ENCODE assay signal across 15 cellular contexts in genomic region chr5:96652769-96653455, GRCh38. TPM values are rescaled to one million over a fixed set of nuclear protein-coding genes. Genes with fewer than 3 reads are reported as not detected.
DNase-seq lines count a peak whose midpoint lies in the region; ATAC-seq, FAIRE-seq and TF ChIP-seq lines count a peak whose summit lies in the region.
"Had no signal": no experiment of that assay in that cellular context is flagged by ENCODE, and none has a peak within 500 bp of the region (broad histone marks: within the 10 kb centered on the region; RNA-seq: fewer than 3 reads in every experiment).

No MANE protein-coding gene starts in this region.

- no peak overlapping the region for H3K4me3 Mint-ChIP-seq in activated T-helper 17 cell treated with anti-CD3 and anti-CD28 coated beads, Interleukin-2, amount 50 U/mL, for 72 hours

- no peaks in the 10 kb centered on the region for H3K36me3 Mint-ChIP-seq in activated T-helper 17 cell treated with anti-CD3 and anti-CD28 coated beads, Interleukin-2, amount 50 U/mL, for 72 hours (ENCODE audit: low read depth)

- H3K4me1 Mint-ChIP-seq in activated T-helper 17 cell treated with anti-CD3 and anti-CD28 coated beads, Interleukin-2, amount 50 U/mL, for 72 hours, result peaks cover 22% of the 10 kb centered on the region

- no peak overlapping the region for H3K27ac Mint-ChIP-seq in activated T-helper 17 cell treated with anti-CD3 and anti-CD28 coated beads, Interleukin-2, amount 50 U/mL, for 72 hours

- no peak for TF ChIP-seq EP300 in A549 (IDR thresholded peaks at IDR 0.05)

- peaks cover 14% of the 10 kb centered on the region for H3K27me3 Mint-ChIP-seq in activated T-helper 17 cell treated with anti-CD3 and anti-CD28 coated beads, Interleukin-2, amount 50 U/mL, for 72 hours

- peak; percentile 7 for FAIRE-seq in A549 (lab: Jason Lieb, UNC)

- H3K27me3 ChIP-seq in RWPE2 (ENCODE audit: insufficient read depth, poor library complexity, severe bottlenecking), result no peaks in the 10 kb centered on the region
- H3K27me3 ChIP-seq: ascending aorta, testis had no signal

- no peaks in the 10 kb centered on the region for H3K9me3 ChIP-seq in A549
- no peaks in the 10 kb centered on the region for H3K9me3 ChIP-seq in RWPE2 (ENCODE audit: severe bottlenecking)
- H3K9me3 ChIP-seq: ascending aorta, Caco-2, testis had no signal

- POLR2A ChIA-PET in A549 (lab: Yijun Ruan, JAX), result interaction anchor here (1.2 kb wide), 1 partner anchor 10 kb away, joined by 3 read pairs; the partner anchor contains the start of gene CAST

- no peaks in the 10 kb centered on the region for H3K36me3 ChIP-seq in RWPE2 (ENCODE audit: low read depth)
- H3K36me3 ChIP-seq: ascending aorta, WERI-Rb-1 had no signal

- no peak for TF ChIP-seq RAD21 in A549 (conservative IDR thresholded peaks at IDR 0.05 in 1 of 2, IDR thresholded peaks at IDR 0.05 in 1 of 2)

- ATAC-seq in A549 (no peak), RWPE2 (ENCODE audit: low read depth) (peak; percentile 53)
- no peak for ATAC-seq in activated T-helper 17 cell treated with anti-CD3 and anti-CD28 coated beads, Interleukin-2, amount 50 U/mL, for 72 hours (replicated peaks)

- TF ChIP-seq POLR2A in A549 (IDR thresholded peaks at IDR 0.05; ENCODE audit: low read length), result no peak

- TF ChIP-seq CTCF in A549 (IDR thresholded peaks at IDR 0.05) (no peak), RWPE2 (IDR thresholded peaks at IDR 0.05; ENCODE audit: poor library complexity, severe bottlenecking) (no peak)

- H3K27ac ChIP-seq in A549 (peak overlapping the region in 1 of 2 experiments; percentile 61; a peak in 3 of 6 replicates), RWPE2 (ENCODE audit: poor library complexity, severe bottlenecking) (peak overlapping the region; percentile 82)
- H3K27ac ChIP-seq: ascending aorta, coronary artery, testis, WERI-Rb-1 had no signal

- no peaks in the 10 kb centered on the region for H3K9me3 Mint-ChIP-seq in activated T-helper 17 cell treated with anti-CD3 and anti-CD28 coated beads, Interleukin-2, amount 50 U/mL, for 72 hours

- CTCF ChIA-PET in A549 (lab: Yijun Ruan, JAX), result interaction anchor here (0.7 to 5.3 kb wide), 8 partner anchors 12 to 308 kb away, joined by 3 to 17 read pairs (median 4); no protein-coding TSS in a partner anchor

- intact Hi-C loops in posterior vena cava (cut with DNase I), result no loop called here

- DNase-seq in A549 (ENCODE audit: low read depth in 1 of 2, low spot score in 1 of 2), result no peak
- DNase-seq in HCEC 1CT, result peak; percentile 42
- DNase-seq in RWPE2 (ENCODE audit: low spot score), result no peak
- DNase-seq in fibroblast of gingiva (ENCODE audit: low read depth), result peak; percentile 21
- DNase-seq in NCI-H1436 (lab: John Stamatoyannopoulos, UW), result no peak
- no peak for DNase-seq in stimulated activated CD4-positive, alpha-beta T cell treated with anti-CD3 and anti-CD28 coated beads, Interleukin-4, amount 100 ng/mL, for 4 hours
- no peak for DNase-seq in posterior vena cava (ENCODE audit: low spot score)
- DNase-seq: NCI-H2227 treated with DMSO at 0.1 percent for 48 hours; stimulated activated CD4-positive, alpha-beta T cell treated with anti-CD3 and anti-CD28 coated beads, Interleukin-2, amount 100 ng/mL, for 24 hours; testis; WERI-Rb-1 had no signal

- H3K4me1 ChIP-seq in A549, result peaks cover 67% of the 10 kb centered on the region
- peaks cover 75% of the 10 kb centered on the region for H3K4me1 ChIP-seq in RWPE2 (ENCODE audit: insufficient read depth, poor library complexity, severe bottlenecking)
- H3K4me1 ChIP-seq: ascending aorta, testis had no signal

- peak overlapping the region; percentile 26; the same call in 2 of the 3 replicates for H3K4me2 ChIP-seq in A549

- H3K4me3 ChIP-seq in A549 (no peak overlapping the region), RWPE2 (ENCODE audit: severe bottlenecking) (no peak overlapping the region)
- H3K4me3 ChIP-seq: ascending aorta, coronary artery, testis had no signal

- 58% methylated on average over 1 of the region's 1 CpG for WGBS in A549 (ENCODE audit: missing lambda C conversion rate)

TF ChIP-seq in A549, 52 proteins besides CTCF, POLR2A, EP300 and RAD21:
- TF ChIP-seq HEYL (CRISPR knock-in tag; IDR thresholded peaks at IDR 0.05) (no peak), USF2 (IDR thresholded peaks at IDR 0.05) (no peak), BCL3 (IDR thresholded peaks at IDR 0.05) (no peak), SMC3 (IDR thresholded peaks at IDR 0.05) (no peak), JUN (IDR thresholded peaks at IDR 0.05) (no peak), SREBF2 (IDR thresholded peaks at IDR 0.05) (no peak), NPAS2 (CRISPR knock-in tag; IDR thresholded peaks at IDR 0.05; ENCODE audit: borderline replicate concordance) (no peak), ZFP36 (IDR thresholded peaks at IDR 0.05; ENCODE audit: borderline replicate concordance, partially characterized antibody) (no peak), FOSB (CRISPR knock-in tag; IDR thresholded peaks at IDR 0.05) (no peak), HDAC2 (IDR thresholded peaks at IDR 0.05) (no peak)
TF ChIP-seq in A549: peak in this region for 0.

RNA-seq across cellular contexts. Expression of gene CAST, which starts 9.3 kb away (rescaled TPM):
- polyA plus RNA-seq in A549 (2011; rRNA removed), result 223 and 257 TPM in 2 replicates
- polyA plus RNA-seq in A549 (2012; cell fraction: cytosol; rRNA removed), result 48.9 and 52.6 TPM in 2 replicates
- 39.1 and 51.1 TPM in 2 replicates for polyA plus RNA-seq in A549 (2012; cell fraction: nucleus; rRNA removed)
- 150 to 172 TPM (median 163 TPM) in 3 replicates for polyA plus RNA-seq in A549 (2017; fragmentation: RNase III; extraction: RNeasy Plus Mini Kit Qiagen cat#74134 plus additional on column Dnase treatment)
- polyA minus RNA-seq in A549 (2011; rRNA and poly(A)+ RNA removed), result 111 and 112 TPM in 2 replicates
- total RNA-seq in activated T-helper 17 cell treated with anti-CD3 and anti-CD28 coated beads, Interleukin-2, amount 50 U/mL, for 72 hours, result 100 to 1,000 TPM; 165 to 229 TPM
- total RNA-seq in posterior vena cava, result 100 to 1,000 TPM; 278 to 312 TPM

Comparison
In these comparisons a context has a peak if more than half of its experiments do, and no peak if none do; other contexts are left out.
1. DNase-seq: peak in HCEC 1CT (single experiment) and fibroblast of gingiva (single experiment); none in A549 (0 of 2), RWPE2 (single experiment), NCI-H1436 (single experiment), stimulated activated CD4-positive, alpha-beta T cell treated with anti-CD3 and anti-CD28 coated beads, Interleukin-4, amount 100 ng/mL, for 4 hours (0 of 2) and posterior vena cava (single experiment).